In genomic region chr14:49975286-49975685, GRCh38 we compare ENCODE assay signal across 9 cellular contexts.
A peak's percentile ranks its signal among the peaks of the same experiment; 100 is the strongest.
DNase-seq lines count a peak whose midpoint lies in the region; ATAC-seq and TF ChIP-seq lines count a peak whose summit lies in the region.
"Had no signal": no experiment of that assay in that cellular context is flagged by ENCODE, and none has a peak within 500 bp of the region (broad histone marks: within the 10 kb centered on the region; RNA-seq: fewer than 3 reads in every experiment).

No MANE protein-coding gene starts in this region.

- POLR2A ChIA-PET in CD8-positive, alpha-beta T cell (lab: Charles Lee), result interaction anchor here (0.6 to 3.9 kb wide), 5 partner anchors 21 to 82 kb away, joined by 3 to 24 read pairs (median 4); partner anchors contain the start of gene ARF6
- POLR2A ChIA-PET in PC-3 (lab: Charles Lee; ENCODE audit: unreplicated experiment), result interaction anchor here (0.5 to 1.3 kb wide), 9 partner anchors 16 to 83 kb away, joined by 3 to 12 read pairs (median 5); no protein-coding TSS in a partner anchor

- peak overlapping the region; percentile 74 for H3K27ac Mint-ChIP-seq in CD8-positive, alpha-beta T cell

- no peak for ATAC-seq in CD8-positive, alpha-beta T cell
- peak; percentile 60 for ATAC-seq in PC-3
- ATAC-seq in GM19023 (IDR thresholded peaks at IDR 0.05; ENCODE audit: unreplicated experiment), result no peak
- ATAC-seq in GM18907 (IDR thresholded peaks at IDR 0.05; ENCODE audit: unreplicated experiment), result no peak
- no peak for ATAC-seq in HG03045 (IDR thresholded peaks at IDR 0.05; ENCODE audit: unreplicated experiment)

- peaks cover 74% of the 10 kb centered on the region for H3K4me1 ChIP-seq in CD8-positive, alpha-beta T cell (ENCODE audit: insufficient read depth, low read length)
- H3K4me1 ChIP-seq in PC-3 (ENCODE audit: insufficient read depth, low read length), result peaks cover 67% of the 10 kb centered on the region

- no peaks in the 10 kb centered on the region for H3K36me3 Mint-ChIP-seq in CD8-positive, alpha-beta T cell

- H3K27ac ChIP-seq in CD8-positive, alpha-beta T cell (ENCODE audit: low read depth, low read length), result no peak overlapping the region
- H3K27ac ChIP-seq in PC-3 (ENCODE audit: low read length), result peak overlapping the region; percentile 95

- H3K4me3 Mint-ChIP-seq in CD8-positive, alpha-beta T cell, result no peak overlapping the region

- H3K9me3 Mint-ChIP-seq in CD8-positive, alpha-beta T cell, result no peaks in the 10 kb centered on the region

- H2AFZ ChIP-seq in PC-3 (ENCODE audit: low read length), result no peak overlapping the region

- no peak for TF ChIP-seq CTCF in CD8-positive, alpha-beta T cell (IDR thresholded peaks at IDR 0.05)
- TF ChIP-seq CTCF in PC-3 (conservative IDR thresholded peaks at IDR 0.05; ENCODE audit: low read depth, low read length) (no peak), epithelial cell of esophagus (IDR thresholded peaks at IDR 0.05; ENCODE audit: insufficient read depth, low read depth, low read length, missing control alignments) (no peak)

- H3F3A ChIP-seq in PC-3 (ENCODE audit: low read length, unreplicated experiment), result peaks cover 18% of the 10 kb centered on the region

- DNase-seq in CD8-positive, alpha-beta T cell, result no peak
- DNase-seq in PC-3, result peak; percentile 96
- peak; percentile 54 for DNase-seq in epithelial cell of esophagus (ENCODE audit: low read depth)
- peak; percentile 40 for DNase-seq in pulmonary artery endothelial cell (ENCODE audit: low read depth, low spot score)
- DNase-seq in cerebellar nuclear complex (lab: John Stamatoyannopoulos, UW), result no peak
- DNase-seq: NCI-H446 treated with DMSO at 0.1 percent for 48 hours had no signal

- H3K27me3 ChIP-seq in CD8-positive, alpha-beta T cell (ENCODE audit: insufficient read depth, low read length), result no peaks in the 10 kb centered on the region
- H3K27me3 ChIP-seq in PC-3 (ENCODE audit: low read length), result no peaks in the 10 kb centered on the region

- no TSS peak for BruUV-seq in PC-3 (replicated peaks; lab: Mats Ljungman, UMichigan)

- peaks cover 87% of the 10 kb centered on the region for H3K4me1 Mint-ChIP-seq in CD8-positive, alpha-beta T cell (ENCODE audit: low read depth)

- no peaks in the 10 kb centered on the region for H3K79me2 ChIP-seq in PC-3 (ENCODE audit: low read length)

- H3K9ac ChIP-seq in PC-3 (ENCODE audit: low read length), result peak overlapping the region; percentile 20

- H4K20me1 ChIP-seq in PC-3 (ENCODE audit: low read length), result no peaks in the 10 kb centered on the region

- H3K27me3 Mint-ChIP-seq in CD8-positive, alpha-beta T cell (ENCODE audit: low read depth), result no peaks in the 10 kb centered on the region

- intact Hi-C loops in CD8-positive, alpha-beta T cell (cut with DNase I, micrococcal nuclease), result loop anchor here in 1 of 2 experiments (10.0 kb wide), 1 partner anchor 110 kb away; no protein-coding TSS in a partner anchor
- intact Hi-C loops in PC-3 (cut with micrococcal nuclease), result loop anchor here (1.0 kb wide), 1 partner anchor 26 kb away; no protein-coding TSS in a partner anchor

- H3K9me2 ChIP-seq in PC-3 (replicated peaks; ENCODE audit: low read length), result no peaks in the 10 kb centered on the region

- no peaks in the 10 kb centered on the region for H3K36me3 ChIP-seq in CD8-positive, alpha-beta T cell (ENCODE audit: insufficient read depth, low read length)
- H3K36me3 ChIP-seq in PC-3 (ENCODE audit: low read depth, low read length), result no peaks in the 10 kb centered on the region

- CTCF ChIA-PET in CD8-positive, alpha-beta T cell (lab: Charles Lee), result interaction anchor here (2.0 to 3.9 kb wide), 3 partner anchors 25 to 113 kb away, joined by 6 to 15 read pairs (median 8); no protein-coding TSS in a partner anchor
- CTCF ChIA-PET in PC-3 (lab: Charles Lee), result interaction anchor here (0.6 to 1.2 kb wide), 7 partner anchors 13 to 144 kb away, joined by 3 to 6 read pairs (median 5); no protein-coding TSS in a partner anchor

- H3K9me3 ChIP-seq in CD8-positive, alpha-beta T cell (ENCODE audit: low read length), result no peaks in the 10 kb centered on the region
- no peaks in the 10 kb centered on the region for H3K9me3 ChIP-seq in PC-3 (ENCODE audit: low read length)

- H3K4me2 ChIP-seq in PC-3 (ENCODE audit: low read length), result peak overlapping the region; percentile 52

- no peak overlapping the region for H3K4me3 ChIP-seq in CD8-positive, alpha-beta T cell (ENCODE audit: low read depth, low read length)
- H3K4me3 ChIP-seq in PC-3 (ENCODE audit: low read length) (no peak overlapping the region), epithelial cell of esophagus (ENCODE audit: low read length) (no peak overlapping the region)

Comparison
In these comparisons a context has a peak if more than half of its experiments do, and no peak if none do; other contexts are left out.
1. DNase-seq: peak in PC-3 (single experiment), epithelial cell of esophagus (single experiment) and pulmonary artery endothelial cell (single experiment); none in CD8-positive, alpha-beta T cell (0 of 7) and cerebellar nuclear complex (0 of 2).